Comparison of ENCODE assay signal across 10 cellular contexts in the genomic region with DNA sequence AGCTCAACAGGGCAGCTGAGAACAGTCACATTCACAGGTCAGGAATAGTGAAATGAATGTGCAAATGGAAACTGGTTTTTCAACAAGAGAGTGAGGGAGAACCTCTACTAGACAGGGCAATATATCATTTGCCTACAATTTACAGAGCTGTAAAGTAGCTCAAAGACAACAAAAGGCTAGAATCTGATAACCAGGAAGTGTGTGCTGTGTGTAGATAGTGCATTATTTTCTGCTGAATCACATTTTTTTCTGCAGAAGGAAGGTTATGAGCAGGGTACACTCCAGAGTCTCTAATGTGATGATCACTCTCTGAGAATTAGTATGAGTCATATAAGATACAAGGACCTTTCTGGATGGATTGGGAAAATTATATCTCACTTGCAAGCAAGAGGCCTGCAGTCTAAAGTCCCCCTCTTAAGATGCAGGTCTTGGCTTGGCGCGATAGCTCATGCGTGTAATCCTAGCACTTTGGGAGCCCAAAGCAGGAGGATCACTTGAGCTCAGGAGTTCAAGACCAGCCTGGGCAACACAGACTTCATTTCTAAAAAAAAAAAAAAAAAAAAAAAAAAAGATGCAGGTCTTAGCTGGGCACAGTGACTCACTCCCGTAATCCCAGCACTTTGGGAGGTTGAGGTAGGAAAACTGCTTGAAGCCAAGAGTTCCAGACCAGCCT. TPM values are rescaled to one million over a fixed set of nuclear protein-coding genes. Genes with fewer than 3 reads are reported as not detected.
DNase-seq lines count a peak whose midpoint lies in the region; ATAC-seq, FAIRE-seq and TF ChIP-seq lines count a peak whose summit lies in the region.
"Had no signal": no experiment of that assay in that cellular context is flagged by ENCODE, and none has a peak within 500 bp of the region (broad histone marks: within the 10 kb centered on the region; RNA-seq: fewer than 3 reads in every experiment).

No MANE protein-coding gene starts in this region.

- H4K20me1 ChIP-seq in GM23248 (ENCODE audit: insufficient read depth): no peaks in the 10 kb centered on the region

- H3K4me1 ChIP-seq in GM23248 (ENCODE audit: insufficient read depth): no peaks in the 10 kb centered on the region

- H3K27me3 ChIP-seq in GM23248 (replicated peaks; ENCODE audit: insufficient read depth) (no peaks in the 10 kb centered on the region), bronchial epithelial cell (ENCODE audit: control insufficient read depth, insufficient read depth, low read length) (no peaks in the 10 kb centered on the region)

- in situ Hi-C loops in GM23248 (cut with MboI): no loop called here

- H3K27me3 Mint-ChIP-seq in progenitor cell of endocrine pancreas (no peaks in the 10 kb centered on the region), nephron progenitor cell (ENCODE audit: low read depth, poor library complexity) (peaks cover 5% of the 10 kb centered on the region)

- DNase-seq in GM23248 (peak; percentile 17), NCI-H510A (lab: John Stamatoyannopoulos, UW) (peak; percentile 34), bronchial epithelial cell (ENCODE audit: low read depth) (peak; percentile 91), progenitor cell of endocrine pancreas (ENCODE audit: low spot score, unreplicated experiment) (no peak), OCI-M2 (lab: John Stamatoyannopoulos, UW; ENCODE audit: unreplicated experiment) (no peak), NCI-H128 (lab: John Stamatoyannopoulos, UW; ENCODE audit: unreplicated experiment) (no peak), nephron progenitor cell (no peak)
- DNase-seq: DND-41 had no signal

- H3K9ac ChIP-seq in GM23248: no peak overlapping the region

- no peak overlapping the region for H3K4me2 ChIP-seq in GM23248 (ENCODE audit: unreplicated experiment)

- H3K36me3 ChIP-seq in GM23248 (ENCODE audit: low read depth) (no peaks in the 10 kb centered on the region), bronchial epithelial cell (ENCODE audit: control insufficient read depth, insufficient read depth, low read length) (no peaks in the 10 kb centered on the region)

- whole genome bisulfite sequencing in GM23248 (ENCODE audit: low coverage in 1 of 2, low lambda C conversion rate in 2 of 2, missing lambda C conversion rate in 2 of 2), 2 experiments: 76 to 80% methylated on average over 4 of the region's 4 CpGs

- no peaks in the 10 kb centered on the region for H3F3A ChIP-seq in GM23248 (ENCODE audit: insufficient read depth)

- H3K27ac Mint-ChIP-seq in progenitor cell of endocrine pancreas: peak overlapping the region; percentile 34
- H3K27ac Mint-ChIP-seq in nephron progenitor cell: no peak overlapping the region
- H3K27ac Mint-ChIP-seq: activated T-helper 2 cell treated with anti-CD3 and anti-CD28 coated beads, Interferon-gamma antibody, Interleukin-2, Interleukin-4, amounts not matched to agents 10 μg/mL and 5 μg/mL and 100 μg/mL, durations not matched to agents 14 hours and 24 hours and 36 hours had no signal

- H3K9me2 ChIP-seq in GM23248 (ENCODE audit: insufficient read depth): no peaks in the 10 kb centered on the region

- H3K4me1 Mint-ChIP-seq in progenitor cell of endocrine pancreas (ENCODE audit: low read depth) (peaks cover 8% of the 10 kb centered on the region), nephron progenitor cell (peaks cover 15% of the 10 kb centered on the region)

- no peak for TF ChIP-seq CTCF in bronchial epithelial cell (IDR thresholded peaks at IDR 0.05; ENCODE audit: insufficient read depth, low read length, severe bottlenecking)
- no peak for TF ChIP-seq CTCF in progenitor cell of endocrine pancreas (IDR thresholded peaks at IDR 0.05; ENCODE audit: unreplicated experiment)
- no peak for TF ChIP-seq CTCF in nephron progenitor cell (IDR thresholded peaks at IDR 0.05)

- H3K36me3 Mint-ChIP-seq in progenitor cell of endocrine pancreas (ENCODE audit: insufficient read depth) (no peaks in the 10 kb centered on the region), nephron progenitor cell (ENCODE audit: low read depth) (no peaks in the 10 kb centered on the region)

- no peak overlapping the region for H2AFZ ChIP-seq in GM23248

- H3K27ac ChIP-seq in GM23248: no peak overlapping the region

- no peaks in the 10 kb centered on the region for H3K9me3 ChIP-seq in GM23248 (ENCODE audit: low read depth)

- ATAC-seq in HG02973 (IDR thresholded peaks at IDR 0.05; ENCODE audit: unreplicated experiment): no peak

- no peak for FAIRE-seq in bronchial epithelial cell (lab: Jason Lieb, UNC)

- H3K4me3 Mint-ChIP-seq in progenitor cell of endocrine pancreas (ENCODE audit: low read depth): no peak overlapping the region
- H3K4me3 Mint-ChIP-seq in nephron progenitor cell: no peak overlapping the region

- H3K4me3 ChIP-seq in GM23248 (no peak overlapping the region), bronchial epithelial cell (ENCODE audit: low read depth, low read length) (no peak overlapping the region)

- H3K9me3 Mint-ChIP-seq in progenitor cell of endocrine pancreas (ENCODE audit: low read depth) (no peaks in the 10 kb centered on the region), nephron progenitor cell (no peaks in the 10 kb centered on the region)
- H3K9me3 Mint-ChIP-seq: activated T-helper 2 cell treated with anti-CD3 and anti-CD28 coated beads, Interferon-gamma antibody, Interleukin-2, Interleukin-4, amounts not matched to agents 10 μg/mL and 5 μg/mL and 100 μg/mL, durations not matched to agents 14 hours and 24 hours and 36 hours had no signal

- H3K79me2 ChIP-seq in GM23248 (ENCODE audit: insufficient read depth): no peaks in the 10 kb centered on the region

RNA-seq across cellular contexts. Expression of a gene that starts 59.9 kb away (rescaled TPM):
- not detected in 2 replicates for total RNA-seq in GM23248 (2014; rRNA removed; shearing (Covaris generic))
- not detected in 2 replicates for polyA plus RNA-seq in GM23248 (2016; fragmentation: Nextera tagmentation; extraction: Ambion mirVana)
- total RNA-seq in bronchial epithelial cell (1.1 and 4.1 TPM in 2 replicates), progenitor cell of endocrine pancreas (19.8 and 21.3 TPM in 2 replicates)
- total RNA-seq: activated T-helper 2 cell treated with anti-CD3 and anti-CD28 coated beads, Interferon-gamma antibody, Interleukin-2, Interleukin-4, amounts not matched to agents 10 μg/mL and 5 μg/mL and 100 μg/mL, durations not matched to agents 14 hours and 24 hours and 36 hours had no signal

Comparison
In these comparisons a context has a peak if more than half of its experiments do, and no peak if none do; other contexts are left out.
1. DNase-seq: peak in GM23248 (single experiment), NCI-H510A (single experiment) and bronchial epithelial cell (single experiment); none in progenitor cell of endocrine pancreas (single experiment), OCI-M2 (single experiment), NCI-H128 (single experiment) and nephron progenitor cell (single experiment).